Comparison of ENCODE assay signal across 10 cellular contexts in the genomic region with DNA sequence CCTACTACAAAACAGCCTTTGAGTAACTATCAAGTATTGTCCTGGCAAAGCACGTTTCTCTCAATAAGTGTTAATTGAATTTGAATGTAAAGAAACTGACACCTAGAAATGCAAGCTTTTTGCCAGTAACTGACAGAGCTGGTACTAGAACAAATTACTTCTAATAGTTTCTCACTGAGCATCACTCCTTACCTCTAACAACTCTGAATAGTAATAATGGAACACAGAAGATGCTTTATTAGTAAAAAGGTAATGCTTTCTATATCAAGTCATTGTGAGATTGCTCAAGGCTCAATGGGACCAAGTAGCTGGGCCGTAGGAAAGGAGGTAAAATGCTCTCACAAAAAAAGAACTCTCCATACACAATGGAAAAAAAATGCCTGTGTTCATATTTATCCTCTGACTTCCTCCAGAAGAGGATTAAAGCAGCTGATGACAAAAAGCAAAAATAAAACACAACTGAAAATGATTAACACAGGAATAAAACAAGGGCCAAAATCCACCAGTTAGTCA. TPM values are rescaled to one million over a fixed set of nuclear protein-coding genes. Genes with fewer than 3 reads are reported as not detected.
DNase-seq lines count a peak whose midpoint lies in the region; ATAC-seq and TF ChIP-seq lines count a peak whose summit lies in the region.
"Had no signal": no experiment of that assay in that cellular context is flagged by ENCODE, and none has a peak within 500 bp of the region (broad histone marks: within the 10 kb centered on the region; RNA-seq: fewer than 3 reads in every experiment).

No MANE protein-coding gene starts in this region.

- ATAC-seq in GM21723 (IDR thresholded peaks at IDR 0.05; ENCODE audit: unreplicated experiment) (peak; percentile 45), HG03175 (IDR thresholded peaks at IDR 0.05; ENCODE audit: unreplicated experiment) (peak; percentile 43), HG03469 (IDR thresholded peaks at IDR 0.05; ENCODE audit: unreplicated experiment) (no peak)
- ATAC-seq: heart left ventricle had no signal

- H3K4me3 Mint-ChIP-seq in activated CD4-positive, alpha-beta T cell treated with anti-CD3 and anti-CD28 coated beads, Interleukin-2, amount 10 ng/mL, durations not matched to agents 24 days and 14 days: no peak overlapping the region
- no peak overlapping the region for H3K4me3 Mint-ChIP-seq in neural crest cell

- intact Hi-C loops in activated CD4-positive, alpha-beta T cell treated with anti-CD3 and anti-CD28 coated beads, Interleukin-2, amount 10 ng/mL, durations not matched to agents 24 days and 14 days (cut with micrococcal nuclease): loop anchor here (1.0 kb wide), 2 partner anchors 9 to 12 kb away; a partner anchor contains a TSS
- intact Hi-C loops in colonic mucosa (cut with DNase I): no loop called here

- no peak for DNase-seq in activated CD4-positive, alpha-beta T cell treated with anti-CD3 and anti-CD28 coated beads, Interleukin-2, amount 10 ng/mL, durations not matched to agents 24 days and 14 days
- DNase-seq in activated CD4-positive, alpha-beta T cell treated with anti-CD3 and anti-CD28 coated beads, Interleukin-2, amount 50 U/mL, for 48 hours: no peak
- no peak for DNase-seq in neural crest cell (ENCODE audit: low read depth, low spot score)
- DNase-seq in NCI-H748 (lab: John Stamatoyannopoulos, UW; ENCODE audit: unreplicated experiment): no peak
- DNase-seq in colonic mucosa: no peak
- DNase-seq: dermis blood vessel endothelial cell, heart left ventricle had no signal

- no peaks in the 10 kb centered on the region for H3K9me3 ChIP-seq in colonic mucosa

- peaks cover 15% of the 10 kb centered on the region for H3K9me3 Mint-ChIP-seq in activated CD4-positive, alpha-beta T cell treated with anti-CD3 and anti-CD28 coated beads, Interleukin-2, amount 10 ng/mL, durations not matched to agents 24 days and 14 days
- peaks cover 10% of the 10 kb centered on the region for H3K9me3 Mint-ChIP-seq in neural crest cell

- H3K36me3 Mint-ChIP-seq in activated CD4-positive, alpha-beta T cell treated with anti-CD3 and anti-CD28 coated beads, Interleukin-2, amount 10 ng/mL, durations not matched to agents 24 days and 14 days (ENCODE audit: low read depth): peaks cover 18% of the 10 kb centered on the region
- H3K36me3 Mint-ChIP-seq in neural crest cell (ENCODE audit: low read depth): no peaks in the 10 kb centered on the region

- H3K9ac ChIP-seq in colonic mucosa (ENCODE audit: low read depth in 2 of 2, low read length in 2 of 2): no peak overlapping the region

- H3K27me3 ChIP-seq in colonic mucosa: no peaks in the 10 kb centered on the region
- H3K27me3 ChIP-seq: heart left ventricle had no signal

- no peaks in the 10 kb centered on the region for H3K27me3 Mint-ChIP-seq in activated CD4-positive, alpha-beta T cell treated with anti-CD3 and anti-CD28 coated beads, Interleukin-2, amount 10 ng/mL, durations not matched to agents 24 days and 14 days
- no peaks in the 10 kb centered on the region for H3K27me3 Mint-ChIP-seq in neural crest cell (ENCODE audit: low read depth)

- no peak overlapping the region for H3K27ac ChIP-seq in colonic mucosa
- H3K27ac ChIP-seq: heart left ventricle had no signal

- H3K36me3 ChIP-seq in colonic mucosa: no peaks in the 10 kb centered on the region

- H3K4me1 Mint-ChIP-seq in activated CD4-positive, alpha-beta T cell treated with anti-CD3 and anti-CD28 coated beads, Interleukin-2, amount 10 ng/mL, durations not matched to agents 24 days and 14 days: peaks cover 23% of the 10 kb centered on the region
- H3K4me1 Mint-ChIP-seq in neural crest cell: no peaks in the 10 kb centered on the region

- peak overlapping the region; percentile 75 for H3K27ac Mint-ChIP-seq in activated CD4-positive, alpha-beta T cell treated with anti-CD3 and anti-CD28 coated beads, Interleukin-2, amount 10 ng/mL, durations not matched to agents 24 days and 14 days
- peak overlapping the region; percentile 43 for H3K27ac Mint-ChIP-seq in neural crest cell (ENCODE audit: unreplicated experiment)

- no peak overlapping the region for H3K4me3 ChIP-seq in colonic mucosa
- H3K4me3 ChIP-seq: heart left ventricle had no signal

- TF ChIP-seq CTCF in neural crest cell (conservative IDR thresholded peaks at IDR 0.05) (no peak), colonic mucosa (IDR thresholded peaks at IDR 0.05) (no peak)

- no peaks in the 10 kb centered on the region for H3K4me1 ChIP-seq in colonic mucosa

RNA-seq across cellular contexts. Expression of a gene that starts 11.8 kb away (rescaled TPM):
- 3.3 and 5.3 TPM in 2 replicates for total RNA-seq in activated CD4-positive, alpha-beta T cell treated with anti-CD3 and anti-CD28 coated beads, Interleukin-2, amount 10 ng/mL, durations not matched to agents 24 days and 14 days
- total RNA-seq in neural crest cell (0.07 TPM in 1 of 2 replicates, not detected in the other), colonic mucosa (1 to 10 TPM; 3.6 to 3.9 TPM)
